Comparison of ENCODE assay signal across 9 cellular contexts in genomic region chr17:7856840-7857723, GRCh38. TPM values are rescaled to one million over a fixed set of nuclear protein-coding genes. Genes with fewer than 3 reads are reported as not detected.
A peak's percentile ranks its signal among the peaks of the same experiment; 100 is the strongest.
DNase-seq lines count a peak whose midpoint lies in the region; ATAC-seq, FAIRE-seq and TF ChIP-seq lines count a peak whose summit lies in the region.
"Had no signal": no experiment of that assay in that cellular context is flagged by ENCODE, and none has a peak within 500 bp of the region (broad histone marks: within the 10 kb centered on the region; RNA-seq: fewer than 3 reads in every experiment).

NAA38 (minus strand) TSS chr17:7857559; CDS start chr17:7857463, 96 bp downstream.

- H3K27ac Mint-ChIP-seq in immature natural killer cell, result no peak within 1 kb of the TSS
- H3K27ac Mint-ChIP-seq: activated naive CD4-positive, alpha-beta T cell treated with anti-CD3 and anti-CD28 coated beads, Interleukin-2, amount 50 U/mL, for 24 hours had no signal

- peaks cover 6% of the 10 kb centered on the region in 2 donors for H3K4me1 Mint-ChIP-seq in immature natural killer cell

- POLR2A ChIA-PET in AG04450 (lab: Yijun Ruan, JAX), result interaction anchor here (0.6 to 2.3 kb wide), 12 partner anchors 10 to 281 kb away, joined by 3 to 30 read pairs (median 5); partner anchors contain the start of genes CHD3, CNTROB, KDM6B and RNF227

- H3K9me3 ChIP-seq in AG04450 (ENCODE audit: control insufficient read depth, insufficient read depth, low read length), result no peaks in the 10 kb centered on the region; the same call in 1 of the 2 replicates

- H3K4me3 Mint-ChIP-seq in immature natural killer cell, result no peak within 1 kb of the TSS
- H3K4me3 Mint-ChIP-seq: activated naive CD4-positive, alpha-beta T cell treated with anti-CD3 and anti-CD28 coated beads, Interleukin-2, amount 50 U/mL, for 24 hours had no signal

- FAIRE-seq in bronchial epithelial cell (lab: Jason Lieb, UNC), result no peak

- peak within 1 kb of the TSS; percentile 81 for H3K4me3 ChIP-seq in AG04450 (ENCODE audit: low read depth, low read length)
- H3K4me3 ChIP-seq in bronchial epithelial cell (ENCODE audit: low read depth, low read length), result peak within 1 kb of the TSS; percentile 56

- TF ChIP-seq CTCF in AG04450 (IDR thresholded peaks at IDR 0.05; ENCODE audit: low read depth, low read length) (peak; percentile 55), VCaP (conservative IDR thresholded peaks at IDR 0.05) (peak; percentile 50), bronchial epithelial cell (IDR thresholded peaks at IDR 0.05; ENCODE audit: insufficient read depth, low read length, severe bottlenecking) (peak; percentile 64)

- CTCF ChIA-PET in AG04450 (lab: Charles Lee), result interaction anchor here (0.7 to 1.2 kb wide), 8 partner anchors 12 to 133 kb away, joined by 3 to 6 read pairs (median 4); partner anchors contain the start of gene KDM6B

- peaks cover 20% of the 10 kb centered on the region for H3K36me3 ChIP-seq in bronchial epithelial cell (ENCODE audit: control insufficient read depth, insufficient read depth, low read length)

- DNase-seq in AG04450 (ENCODE audit: low read depth, low spot score) (peak; percentile 99), NCI-H2196 (lab: John Stamatoyannopoulos, UW; ENCODE audit: unreplicated experiment) (peak; percentile 92), bronchial epithelial cell (ENCODE audit: low read depth) (peak; percentile 98), immature natural killer cell (peak; percentile 97 to 98 (median 98)), smooth muscle cell of the brain vasculature (ENCODE audit: low read depth, low spot score) (peak; percentile 97)

- H3K27me3 Mint-ChIP-seq in immature natural killer cell (ENCODE audit: low read depth in 3 of 3), result peaks cover 2 to 10% (median 5%) of the 10 kb centered on the region in 3 donors
- H3K27me3 Mint-ChIP-seq: activated naive CD4-positive, alpha-beta T cell treated with anti-CD3 and anti-CD28 coated beads, Interleukin-2, amount 50 U/mL, for 24 hours had no signal

- peak within 1 kb of the TSS; percentile 91 for H3K27ac ChIP-seq in AG04450 (ENCODE audit: low read depth, low read length)
- peak within 1 kb of the TSS; percentile 91 for H3K27ac ChIP-seq in VCaP

- H3K36me3 Mint-ChIP-seq in immature natural killer cell, result peaks cover 0 to 4% (median 0%) of the 10 kb centered on the region in 3 donors

- no peaks in the 10 kb centered on the region for H3K27me3 ChIP-seq in AG04450 (ENCODE audit: control insufficient read depth, insufficient read depth, low read length)
- no peaks in the 10 kb centered on the region for H3K27me3 ChIP-seq in bronchial epithelial cell (ENCODE audit: control insufficient read depth, insufficient read depth, low read length)

- H3K9me3 Mint-ChIP-seq in immature natural killer cell, result no peaks in the 10 kb centered on the region
- H3K9me3 Mint-ChIP-seq: activated naive CD4-positive, alpha-beta T cell treated with anti-CD3 and anti-CD28 coated beads, Interleukin-2, amount 50 U/mL, for 24 hours had no signal

- ATAC-seq in GM18870 (IDR thresholded peaks at IDR 0.05; ENCODE audit: unreplicated experiment) (peak; percentile 68), HG03135 (IDR thresholded peaks at IDR 0.05; ENCODE audit: unreplicated experiment) (peak; percentile 65)

RNA-seq across cellular contexts. Expression of gene NAA38, which starts in this region (rescaled TPM):
- polyA plus RNA-seq in AG04450 (2011; rRNA removed), result 49.3 and 59.0 TPM in 2 replicates
- polyA minus RNA-seq in AG04450 (2011; rRNA and poly(A)+ RNA removed), result 10.9 and 15.8 TPM in 2 replicates
- 36.6 and 47.5 TPM in 2 replicates for total RNA-seq in bronchial epithelial cell
- 100 to 1,000 TPM; 131 to 346 (median 177) TPM for polyA plus RNA-seq in immature natural killer cell

Comparison
In these comparisons a context has a peak if more than half of its experiments do, and no peak if none do; other contexts are left out.
1. Peak in every context shown above with its lines: DNase-seq, ATAC-seq, H3K4me3 ChIP-seq and H3K27ac ChIP-seq.